In genomic region chr1:42319871-42320484, GRCh38 we compare ENCODE assay signal across 8 cellular contexts. TPM values are rescaled to one million over a fixed set of nuclear protein-coding genes. Genes with fewer than 3 reads are reported as not detected.
DNase-seq lines count a peak whose midpoint lies in the region; ATAC-seq and TF ChIP-seq lines count a peak whose summit lies in the region.

No MANE protein-coding gene starts in this region.

- H3K36me3 ChIP-seq in ovary, result no peaks in the 10 kb centered on the region

- H3K36me3 Mint-ChIP-seq in T-cell (peaks cover 13% of the 10 kb centered on the region), nephron progenitor cell (ENCODE audit: low read depth) (peaks cover 34% of the 10 kb centered on the region)
- peaks cover 4% of the 10 kb centered on the region for H3K36me3 Mint-ChIP-seq in central memory CD8-positive, alpha-beta T cell (ENCODE audit: insufficient read depth)

- TF ChIP-seq CTCF in nephron progenitor cell (IDR thresholded peaks at IDR 0.05) (no peak), foreskin fibroblast (IDR thresholded peaks at IDR 0.05; ENCODE audit: low read depth, low read length) (no peak), ovary (IDR thresholded peaks at IDR 0.05) (no peak)

- H3K27ac Mint-ChIP-seq in T-cell (peak overlapping the region; percentile 89 to 94), nephron progenitor cell (peak overlapping the region; percentile 84)
- peak overlapping the region; percentile 79 for H3K27ac Mint-ChIP-seq in central memory CD8-positive, alpha-beta T cell (ENCODE audit: low read depth)

- H3K27me3 ChIP-seq in ovary, result no peaks in the 10 kb centered on the region

- CTCF ChIA-PET in T-cell (lab: Charles Lee), result interaction anchor here in 1 of 2 donors (0.5 to 1.0 kb wide), 2 partner anchors 20 to 47 kb away, joined by 3 to 4 read pairs; no protein-coding TSS in a partner anchor

- intact Hi-C loops in ovary (cut with DNase I), result no loop called here

- H3K4me3 ChIP-seq in foreskin fibroblast (ENCODE audit: low read depth in 1 of 2, low read length in 2 of 2), result no peak overlapping the region
- H3K4me3 ChIP-seq in ovary, result no peak overlapping the region

- H3K9me3 ChIP-seq in ovary, result no peaks in the 10 kb centered on the region

- WGBS in ovary, 3 donors, result 38 to 57% (median 43%) methylated on average over 6 of the region's 6 CpGs

- no peak overlapping the region for H3K27ac ChIP-seq in ovary

- POLR2A ChIA-PET in T-cell (lab: Charles Lee), result no interaction called here

- no peak for TF ChIP-seq POLR2A in ovary (IDR thresholded peaks at IDR 0.05)

- H3K9me3 Mint-ChIP-seq in T-cell, result no peaks in the 10 kb centered on the region
- no peaks in the 10 kb centered on the region for H3K9me3 Mint-ChIP-seq in central memory CD8-positive, alpha-beta T cell
- H3K9me3 Mint-ChIP-seq in nephron progenitor cell, result no peaks in the 10 kb centered on the region

- peak; percentile 6 for DNase-seq in Daoy (ENCODE audit: low read depth)
- peak; percentile 28 to 70 (median 52) for DNase-seq in T-cell
- DNase-seq in central memory CD8-positive, alpha-beta T cell (ENCODE audit: low spot score in 2 of 2), result no peak
- no peak for DNase-seq in nephron progenitor cell
- DNase-seq in mucosa of gallbladder (ENCODE audit: low spot score), result no peak
- no peak for DNase-seq in foreskin fibroblast
- DNase-seq in ecto neural progenitor cell (ENCODE audit: low spot score), result no peak
- DNase-seq in ovary, result no peak

- no peak for TF ChIP-seq EP300 in ovary (IDR thresholded peaks at IDR 0.05)

- no peaks in the 10 kb centered on the region for H3K27me3 Mint-ChIP-seq in T-cell
- no peaks in the 10 kb centered on the region for H3K27me3 Mint-ChIP-seq in central memory CD8-positive, alpha-beta T cell
- no peaks in the 10 kb centered on the region for H3K27me3 Mint-ChIP-seq in nephron progenitor cell (ENCODE audit: low read depth, poor library complexity)

- H3K4me3 Mint-ChIP-seq in T-cell (peak overlapping the region; percentile 74 to 81 (median 79)), nephron progenitor cell (no peak overlapping the region)
- H3K4me3 Mint-ChIP-seq in central memory CD8-positive, alpha-beta T cell, result peak overlapping the region; percentile 66

- ATAC-seq in T-cell (replicated peaks in 1 of 4), result peak; percentile 85 to 90 (median 88)
- peak; percentile 68 for ATAC-seq in central memory CD8-positive, alpha-beta T cell (replicated peaks; ENCODE audit: extremely low read depth, poor library complexity, severe bottlenecking)

- peaks cover 10% of the 10 kb centered on the region for H3K4me1 ChIP-seq in ovary (ENCODE audit: insufficient read depth)

- peaks cover 91 to 95% (median 92%) of the 10 kb centered on the region in 3 donors for H3K4me1 Mint-ChIP-seq in T-cell
- peaks cover 87% of the 10 kb centered on the region for H3K4me1 Mint-ChIP-seq in central memory CD8-positive, alpha-beta T cell
- peaks cover 50% of the 10 kb centered on the region for H3K4me1 Mint-ChIP-seq in nephron progenitor cell

RNA-seq across cellular contexts. Expression of gene FOXJ3, which starts 15.1 kb away (rescaled TPM):
- total RNA-seq in Daoy (2014; rRNA removed; shearing (Covaris generic)), result 33.8 and 42.1 TPM in 2 replicates
- 10 to 100 TPM; 71.4 to 87.7 (median 77.8) TPM for total RNA-seq in T-cell
- total RNA-seq in mucosa of gallbladder, result 39.4 TPM
- 10 to 100 TPM; 36.4 to 59.0 (median 49.4) TPM for total RNA-seq in ovary
- polyA plus RNA-seq in ovary, result 10 to 100 TPM; 18.7 to 52.3 TPM

Comparison
In these comparisons a context has a peak if more than half of its experiments do, and no peak if none do; other contexts are left out.
1. DNase-seq: peak in Daoy (single experiment) and T-cell (34 of 34); none in central memory CD8-positive, alpha-beta T cell (0 of 2), nephron progenitor cell (single experiment), mucosa of gallbladder (single experiment), foreskin fibroblast (0 of 2), ecto neural progenitor cell (single experiment) and ovary (0 of 5).
2. Peak in every context shown above with its lines, with median percentiles within 50 percentile points of each other: H3K27ac Mint-ChIP-seq.